Comparison of ENCODE assay signal across 1 cellular context in genomic region chr11:117966908-117967307, GRCh38.
TF ChIP-seq lines count a peak whose summit lies in the region.

No MANE protein-coding gene starts in this region.

TF ChIP-seq in K562, 482 proteins besides CTCF, POLR2A, EP300 and RAD21 (continued from another document):
- TF ChIP-seq, protein P1, sequence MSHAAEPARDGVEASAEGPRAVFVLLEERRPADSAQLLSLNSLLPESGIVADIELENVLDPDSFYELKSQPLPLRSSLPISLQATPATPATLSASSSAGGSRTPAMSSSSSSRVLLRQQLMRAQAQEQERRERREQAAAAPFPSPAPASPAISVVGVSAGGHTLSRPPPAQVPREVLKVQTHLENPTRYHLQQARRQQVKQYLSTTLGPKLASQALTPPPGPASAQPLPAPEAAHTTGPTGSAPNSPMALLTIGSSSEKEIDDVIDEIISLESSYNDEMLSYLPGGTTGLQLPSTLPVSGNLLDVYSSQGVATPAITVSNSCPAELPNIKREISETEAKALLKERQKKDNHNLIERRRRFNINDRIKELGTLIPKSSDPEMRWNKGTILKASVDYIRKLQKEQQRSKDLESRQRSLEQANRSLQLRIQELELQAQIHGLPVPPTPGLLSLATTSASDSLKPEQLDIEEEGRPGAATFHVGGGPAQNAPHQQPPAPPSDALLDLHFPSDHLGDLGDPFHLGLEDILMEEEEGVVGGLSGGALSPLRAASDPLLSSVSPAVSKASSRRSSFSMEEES (CRISPR knock-in tag; IDR thresholded peaks at IDR 0.05) = no peak
- TF ChIP-seq ZNF324 (CRISPR knock-in tag; IDR thresholded peaks at IDR 0.05) = no peak
- TF ChIP-seq ZNF274 (IDR thresholded peaks at IDR 0.05; ENCODE audit: borderline replicate concordance, low read depth, low read length) = no peak
- TF ChIP-seq L3MBTL2 (IDR thresholded peaks at IDR 0.05) = no peak
- TF ChIP-seq DNMT1 (IDR thresholded peaks at IDR 0.05) = no peak
- no peak for TF ChIP-seq EZH2 (IDR thresholded peaks at IDR 0.05; ENCODE audit: borderline replicate concordance, low read depth, low read length)
- TF ChIP-seq TBL1XR1 (IDR thresholded peaks at IDR 0.05; ENCODE audit: low read length in 2 of 2) = no peak
- TF ChIP-seq HDGF (IDR thresholded peaks at IDR 0.05) = no peak
- no peak for TF ChIP-seq CBX1 (IDR thresholded peaks at IDR 0.05; ENCODE audit: low read depth)
- TF ChIP-seq ZBTB17 (CRISPR knock-in tag; IDR thresholded peaks at IDR 0.05) = no peak
- TF ChIP-seq ZBTB34 (CRISPR knock-in tag; IDR thresholded peaks at IDR 0.05) = no peak
- no peak for TF ChIP-seq KDM2B (CRISPR knock-in tag; IDR thresholded peaks at IDR 0.05)
- no peak for TF ChIP-seq STAT5A (IDR thresholded peaks at IDR 0.05; ENCODE audit: borderline replicate concordance, low read length)
- no peak for TF ChIP-seq FOS (IDR thresholded peaks at IDR 0.05; ENCODE audit: extremely low read depth, insufficient read length)
- TF ChIP-seq MBD1 (CRISPR knock-in tag; IDR thresholded peaks at IDR 0.05) = no peak
- no peak for TF ChIP-seq GATAD2B (IDR thresholded peaks at IDR 0.05; ENCODE audit: borderline replicate concordance)
- TF ChIP-seq, protein P2, sequence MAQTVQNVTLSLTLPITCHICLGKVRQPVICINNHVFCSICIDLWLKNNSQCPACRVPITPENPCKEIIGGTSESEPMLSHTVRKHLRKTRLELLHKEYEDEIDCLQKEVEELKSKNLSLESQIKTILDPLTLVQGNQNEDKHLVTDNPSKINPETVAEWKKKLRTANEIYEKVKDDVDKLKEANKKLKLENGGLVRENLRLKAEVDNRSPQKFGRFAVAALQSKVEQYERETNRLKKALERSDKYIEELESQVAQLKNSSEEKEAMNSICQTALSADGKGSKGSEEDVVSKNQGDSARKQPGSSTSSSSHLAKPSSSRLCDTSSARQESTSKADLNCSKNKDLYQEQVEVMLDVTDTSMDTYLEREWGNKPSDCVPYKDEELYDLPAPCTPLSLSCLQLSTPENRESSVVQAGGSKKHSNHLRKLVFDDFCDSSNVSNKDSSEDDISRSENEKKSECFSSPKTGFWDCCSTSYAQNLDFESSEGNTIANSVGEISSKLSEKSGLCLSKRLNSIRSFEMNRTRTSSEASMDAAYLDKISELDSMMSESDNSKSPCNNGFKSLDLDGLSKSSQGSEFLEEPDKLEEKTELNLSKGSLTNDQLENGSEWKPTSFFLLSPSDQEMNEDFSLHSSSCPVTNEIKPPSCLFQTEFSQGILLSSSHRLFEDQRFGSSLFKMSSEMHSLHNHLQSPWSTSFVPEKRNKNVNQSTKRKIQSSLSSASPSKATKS (CRISPR knock-in tag; IDR thresholded peaks at IDR 0.05) = no peak
- no peak for TF ChIP-seq ZNF830 (CRISPR knock-in tag; IDR thresholded peaks at IDR 0.05)
- TF ChIP-seq HNRNPL (IDR thresholded peaks at IDR 0.05; ENCODE audit: low read depth, low read length) = no peak
